ENCODE assay signal across 17 cellular contexts in genomic region chr7:91636728-91637127, GRCh38.
DNase-seq lines count a peak whose midpoint lies in the region; ATAC-seq and TF ChIP-seq lines count a peak whose summit lies in the region.
"Had no signal": no experiment of that assay in that cellular context is flagged by ENCODE, and none has a peak within 500 bp of the region (broad histone marks: within the 10 kb centered on the region; RNA-seq: fewer than 3 reads in every experiment).

No MANE protein-coding gene starts in this region.

- H3K4me3 ChIP-seq in Karpas-422 (ENCODE audit: low read length) (no peak overlapping the region), prostate gland (no peak overlapping the region)
- H3K4me3 ChIP-seq: A549; BLaER1 treated with 17β-estradiol and CSF1 and Interleukin-3, amounts not matched to agents 10 nM and 100 nM; GM12878; GM23338 had no signal

- no peaks in the 10 kb centered on the region for H4K20me1 ChIP-seq in Karpas-422 (ENCODE audit: insufficient read depth, low read depth, low read length)
- H4K20me1 ChIP-seq: BLaER1 treated with 17β-estradiol and CSF1 and Interleukin-3, amounts not matched to agents 10 nM and 100 nM had no signal

- WGBS in prostate gland, result 45% methylated on average over 2 of the region's 2 CpGs

- no peak overlapping the region for H3K27ac ChIP-seq in Karpas-422 (ENCODE audit: low read length)
- H3K27ac ChIP-seq in prostate gland, result no peak overlapping the region
- H3K27ac ChIP-seq: A549; BLaER1 treated with 17β-estradiol and CSF1 and Interleukin-3, amounts not matched to agents 10 nM and 100 nM had no signal

- H3K27me3 ChIP-seq in Karpas-422 (ENCODE audit: low read length) (no peaks in the 10 kb centered on the region), prostate gland (replicated peaks; ENCODE audit: insufficient read depth) (no peaks in the 10 kb centered on the region)
- H3K27me3 ChIP-seq: BE2C; BLaER1 treated with 17β-estradiol and CSF1 and Interleukin-3, amounts not matched to agents 10 nM and 100 nM had no signal

- no peaks in the 10 kb centered on the region for H3K9me2 ChIP-seq in Karpas-422 (replicated peaks; ENCODE audit: insufficient read depth, low read length)

- no peak overlapping the region for H2AFZ ChIP-seq in Karpas-422 (ENCODE audit: low read length)
- H2AFZ ChIP-seq: GM23338 had no signal

- intact Hi-C loops in prostate gland (cut with DNase I), result loop anchor here (10.0 kb wide), 1 partner anchor 552 kb away; no protein-coding TSS in a partner anchor

- H3K4me2 ChIP-seq in Karpas-422 (ENCODE audit: low read depth, low read length, poor library complexity, severe bottlenecking), result no peak overlapping the region
- H3K4me2 ChIP-seq: A549; BLaER1 treated with 17β-estradiol and CSF1 and Interleukin-3, amounts not matched to agents 10 nM and 100 nM; GM23338 had no signal

- no peak for TF ChIP-seq POLR2A in prostate gland (IDR thresholded peaks at IDR 0.05)

- no peak overlapping the region for H3K9ac ChIP-seq in Karpas-422 (ENCODE audit: low read length)
- H3K9ac ChIP-seq: BLaER1 treated with 17β-estradiol and CSF1 and Interleukin-3, amounts not matched to agents 10 nM and 100 nM had no signal

- no peaks in the 10 kb centered on the region for H3K79me2 ChIP-seq in Karpas-422 (ENCODE audit: low read length)

- TF ChIP-seq CTCF in prostate gland (IDR thresholded peaks at IDR 0.05), result no peak

- H3K9me3 ChIP-seq in Karpas-422 (ENCODE audit: low read length) (no peaks in the 10 kb centered on the region), prostate gland (no peaks in the 10 kb centered on the region)
- H3K9me3 ChIP-seq: A549; BE2C; BLaER1 treated with 17β-estradiol and CSF1 and Interleukin-3, amounts not matched to agents 10 nM and 100 nM had no signal

- H3K4me1 ChIP-seq in Karpas-422 (ENCODE audit: low read length) (0 out of 2 replicates have a peak, but pooled peaks cover 2% of the 10 kb centered on the region), prostate gland (replicated peaks) (peaks cover 9% of the 10 kb centered on the region)
- H3K4me1 ChIP-seq: A549, BE2C had no signal

- peak; percentile 46 for DNase-seq in Karpas-422
- peak; percentile 33 for DNase-seq in prostate gland (ENCODE audit: low spot score)
- DNase-seq in HK-2 (ENCODE audit: unreplicated experiment), result no peak
- no peak for DNase-seq in SW480 (ENCODE audit: low spot score)
- no peak for DNase-seq in NCI-H82 (lab: John Stamatoyannopoulos, UW)
- DNase-seq: 8988T; CD4-positive, alpha-beta T cell; CD8-positive, alpha-beta memory T cell; DMS79; GDM1 had no signal

- H3K36me3 ChIP-seq in Karpas-422 (ENCODE audit: insufficient read depth, low read length) (no peaks in the 10 kb centered on the region), prostate gland (no peaks in the 10 kb centered on the region)
- H3K36me3 ChIP-seq: BE2C; BLaER1 treated with 17β-estradiol and CSF1 and Interleukin-3, amounts not matched to agents 10 nM and 100 nM had no signal

- ATAC-seq in GM19324 (IDR thresholded peaks at IDR 0.05; ENCODE audit: low FRiP score, unreplicated experiment) (peak; percentile 48), GM21619 (IDR thresholded peaks at IDR 0.05; ENCODE audit: unreplicated experiment) (peak; percentile 47)

Comparison
In these comparisons a context has a peak if more than half of its experiments do, and no peak if none do; other contexts are left out.
1. DNase-seq: peak in Karpas-422 (single experiment) and prostate gland (single experiment); none in HK-2 (single experiment), SW480 (single experiment) and NCI-H82 (single experiment).